1 cellular context compared by ENCODE assay signal in the genomic region with DNA sequence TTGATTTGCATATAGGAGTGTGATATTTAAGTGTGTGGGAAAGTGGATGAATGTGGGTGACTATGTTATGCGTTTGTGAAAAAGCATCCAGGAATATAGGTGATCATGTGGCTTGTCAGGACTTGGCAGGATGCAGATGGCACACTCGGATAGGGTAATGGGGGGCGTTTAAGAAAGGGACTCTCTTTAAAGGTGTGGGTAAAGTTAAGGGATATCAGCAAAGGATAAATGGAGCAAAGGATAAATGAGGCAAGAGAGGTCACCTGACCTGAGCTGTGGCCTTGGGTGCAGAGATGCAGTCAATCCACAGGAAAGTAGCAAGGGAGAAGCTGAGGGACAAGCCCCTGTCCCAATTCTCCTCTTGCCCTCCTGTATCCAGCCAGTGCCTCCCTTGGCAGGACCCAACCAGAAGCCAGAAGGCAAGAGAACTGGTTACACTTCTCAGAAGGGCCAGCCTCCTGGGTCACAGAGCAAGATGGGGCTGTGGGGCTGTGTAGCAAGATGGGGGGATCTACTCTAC.
TF ChIP-seq lines count a peak whose summit lies in the region.

No MANE protein-coding gene starts in this region.

TF ChIP-seq in GM12878, 131 proteins besides CTCF, POLR2A, EP300 and RAD21 (continued from another document):
- peak; percentile 1; the same call in 1 of the 2 replicates for TF ChIP-seq EED (IDR thresholded peaks at IDR 0.05; ENCODE audit: low read depth)
- TF ChIP-seq, protein P1, sequence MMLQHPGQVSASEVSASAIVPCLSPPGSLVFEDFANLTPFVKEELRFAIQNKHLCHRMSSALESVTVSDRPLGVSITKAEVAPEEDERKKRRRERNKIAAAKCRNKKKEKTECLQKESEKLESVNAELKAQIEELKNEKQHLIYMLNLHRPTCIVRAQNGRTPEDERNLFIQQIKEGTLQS (IDR thresholded peaks at IDR 0.05; ENCODE audit: borderline replicate concordance, extremely low read depth, low read depth, low read length): no peak
- TF ChIP-seq HDGF (IDR thresholded peaks at IDR 0.05): peak; percentile 22; the same call in 1 of the 2 replicates
- peak; percentile 59 for TF ChIP-seq RAD51 (IDR thresholded peaks at IDR 0.05)
- TF ChIP-seq SUPT20H (IDR thresholded peaks at IDR 0.05; ENCODE audit: borderline replicate concordance, control insufficient read depth, low read depth, low read length): no peak
- peak; percentile 89 for TF ChIP-seq POU2F2 (IDR thresholded peaks at IDR 0.05; ENCODE audit: borderline replicate concordance, low read depth, low read length)
